10 cellular contexts compared by ENCODE assay signal in genomic region chrX:99301990-99302389, GRCh38.
DNase-seq lines count a peak whose midpoint lies in the region; ATAC-seq, FAIRE-seq and TF ChIP-seq lines count a peak whose summit lies in the region.
"Had no signal": no experiment of that assay in that cellular context is flagged by ENCODE, and none has a peak within 500 bp of the region (broad histone marks: within the 10 kb centered on the region; RNA-seq: fewer than 3 reads in every experiment).

No MANE protein-coding gene starts in this region.

- H2BK5ac ChIP-seq in H1 (ENCODE audit: low read depth, low read length): no peak overlapping the region

- TF ChIP-seq CTCF in H1 (IDR thresholded peaks at IDR 0.05; ENCODE audit: control extremely low read depth in 1 of 3, insufficient read depth in 1 of 3, low read depth in 1 of 3, low read length in 3 of 3): peak in 2 of 3 experiments; percentile 35 to 41; a peak in 3 of 4 replicates
- no peak for TF ChIP-seq CTCF in CD8-positive, alpha-beta T cell (IDR thresholded peaks at IDR 0.05)

- 14% methylated on average over 2 of the region's 2 CpGs; no CpG with 5 or more reads in 1 of the 2 experiments for WGBS in H1 (ENCODE audit: extremely low coverage in 1 of 2, insufficient coverage in 1 of 2, insufficient read length in 1 of 2, insufficient replicate concordance in 2 of 2, low coverage in 1 of 2, low lambda C conversion rate in 2 of 2, missing lambda C conversion rate in 1 of 2), 2 experiments

- FAIRE-seq in H1 (lab: Jason Lieb, UNC) (peak; percentile 60), urothelium cell line (lab: Jason Lieb, UNC) (no peak)

- DNase-seq in SHP77 (lab: John Stamatoyannopoulos, UW) (peak; percentile 10), SHP77 treated with DMSO at 0.1 percent for 48 hours (lab: John Stamatoyannopoulos, UW) (no peak), NCI-H524 (lab: John Stamatoyannopoulos, UW) (peak; percentile 53 to 78), H1 (ENCODE audit: low read depth in 1 of 2, low spot score in 2 of 2) (no peak), urothelium cell line (ENCODE audit: low spot score) (peak; percentile 8), NCI-H128 (lab: John Stamatoyannopoulos, UW; ENCODE audit: unreplicated experiment) (no peak)
- no peak for DNase-seq in activated CD4-positive, CD25-positive, alpha-beta regulatory T cell treated with anti-CD3 and anti-CD28 coated beads, Interleukin-2, amount 50 U/mL, for 72 hours
- DNase-seq in CD8-positive, alpha-beta T cell: no peak
- DNase-seq: effector CD4-positive, alpha-beta T cell had no signal

- H3K14ac ChIP-seq in H1 (ENCODE audit: insufficient read length): no peak overlapping the region

- POLR2A ChIA-PET in H1 (lab: Charles Lee; ENCODE audit: partially characterized antibody): no interaction called here
- POLR2A ChIA-PET in CD8-positive, alpha-beta T cell (lab: Charles Lee): no interaction called here

- TF ChIP-seq POLR2A in H1 (IDR thresholded peaks at IDR 0.05; ENCODE audit: control extremely low read depth in 1 of 2, low read depth in 2 of 2, low read length in 2 of 2): no peak

- H3K23me2 ChIP-seq in H1 (ENCODE audit: low read depth, low read length): no peaks in the 10 kb centered on the region

- H3K9me3 ChIP-seq in H1 (ENCODE audit: insufficient read depth in 2 of 2, low read depth in 1 of 2, low read length in 1 of 2): no peaks in the 10 kb centered on the region
- no peaks in the 10 kb centered on the region for H3K9me3 ChIP-seq in CD8-positive, alpha-beta T cell (ENCODE audit: low read length)

- peak; percentile 72 to 75 for TF ChIP-seq RAD21 in H1 (IDR thresholded peaks at IDR 0.05 in 1 of 2, conservative IDR thresholded peaks at IDR 0.05 in 1 of 2; ENCODE audit: low read depth in 2 of 2, low read length in 2 of 2)

- H3K4me3 ChIP-seq in H1 (ENCODE audit: extremely low read depth in 1 of 4, insufficient read depth in 2 of 4, low read depth in 3 of 4, low read length in 4 of 4): no peak overlapping the region
- H3K4me3 ChIP-seq in CD8-positive, alpha-beta T cell (ENCODE audit: low read depth, low read length): no peak overlapping the region
- H3K4me3 ChIP-seq: lung had no signal

- no peak overlapping the region for H2BK120ac ChIP-seq in H1 (replicated peaks; ENCODE audit: low read depth, low read length)

- H3K4me1 Mint-ChIP-seq in CD8-positive, alpha-beta T cell (ENCODE audit: low read depth): no peaks in the 10 kb centered on the region

- no peaks in the 10 kb centered on the region for H3K27me3 ChIP-seq in H1 (replicated peaks in 1 of 4; ENCODE audit: control insufficient read depth in 3 of 4, extremely low read depth in 1 of 4, insufficient read depth in 3 of 4, low read length in 3 of 4)
- no peaks in the 10 kb centered on the region for H3K27me3 ChIP-seq in CD8-positive, alpha-beta T cell (ENCODE audit: insufficient read depth, low read length)

- no peak overlapping the region for H3K27ac Mint-ChIP-seq in CD8-positive, alpha-beta T cell

- no peak overlapping the region for H3K4me2 ChIP-seq in H1 (ENCODE audit: insufficient read depth in 1 of 2, low read depth in 2 of 2, low read length in 2 of 2)

- no peak overlapping the region for H3K9ac ChIP-seq in H1 (replicated peaks in 1 of 4; ENCODE audit: extremely low read depth in 1 of 4, low read depth in 3 of 4, low read length in 3 of 4)

- no peak overlapping the region for H2AFZ ChIP-seq in H1 (ENCODE audit: low read length)

- no peak overlapping the region for H2AK5ac ChIP-seq in H1 (ENCODE audit: low read depth, low read length)

- no peak overlapping the region for H4K91ac ChIP-seq in H1 (replicated peaks; ENCODE audit: insufficient read length, low read length)

- H3K36me3 ChIP-seq in H1 (ENCODE audit: control insufficient read depth in 2 of 4, insufficient read depth in 4 of 4, low read length in 3 of 4): no peaks in the 10 kb centered on the region
- no peaks in the 10 kb centered on the region for H3K36me3 ChIP-seq in CD8-positive, alpha-beta T cell (ENCODE audit: insufficient read depth, low read length)

- H3K36me3 Mint-ChIP-seq in CD8-positive, alpha-beta T cell: no peaks in the 10 kb centered on the region

- no peak overlapping the region for H2BK15ac ChIP-seq in H1 (ENCODE audit: low read length)

- no peak overlapping the region for H4K8ac ChIP-seq in H1 (ENCODE audit: extremely low read depth, insufficient read depth, low read length)

- H3K27ac ChIP-seq in H1 (ENCODE audit: low read depth, low read length): no peak overlapping the region
- H3K27ac ChIP-seq in CD8-positive, alpha-beta T cell (ENCODE audit: low read depth, low read length): no peak overlapping the region

- H3K56ac ChIP-seq in H1 (replicated peaks; ENCODE audit: insufficient read length, low read depth, low read length): no peak overlapping the region

- no peak for ATAC-seq in CD8-positive, alpha-beta T cell

- H3K79me2 ChIP-seq in H1 (ENCODE audit: control insufficient read depth in 1 of 2, insufficient read depth in 2 of 2, low read length in 2 of 2): no peaks in the 10 kb centered on the region

- no peak for TF ChIP-seq EP300 in H1 (IDR thresholded peaks at IDR 0.05; ENCODE audit: borderline replicate concordance in 1 of 2, low read depth in 2 of 2, low read length in 2 of 2)

- H3K18ac ChIP-seq in H1 (ENCODE audit: extremely low read depth, low read length): no peak overlapping the region

- H3K4me3 Mint-ChIP-seq in CD8-positive, alpha-beta T cell: no peak overlapping the region

- H3K79me1 ChIP-seq in H1 (ENCODE audit: low read depth, low read length): no peaks in the 10 kb centered on the region

- no peaks in the 10 kb centered on the region for H3K9me3 Mint-ChIP-seq in CD8-positive, alpha-beta T cell

- no peaks in the 10 kb centered on the region for H4K20me1 ChIP-seq in H1 (replicated peaks in 1 of 2; ENCODE audit: control insufficient read depth in 1 of 2, insufficient read depth in 2 of 2, low read length in 2 of 2)

- CTCF ChIA-PET in H1 (lab: Charles Lee; ENCODE audit: partially characterized antibody): interaction anchor here (1.0 to 1.2 kb wide), 3 partner anchors 9 to 163 kb away, joined by 3 to 5 read pairs (median 4); no protein-coding TSS in a partner anchor
- CTCF ChIA-PET in CD8-positive, alpha-beta T cell (lab: Charles Lee): no interaction called here

- H2BK12ac ChIP-seq in H1 (ENCODE audit: low read depth, low read length): no peak overlapping the region

- no peaks in the 10 kb centered on the region for H3K27me3 Mint-ChIP-seq in CD8-positive, alpha-beta T cell (ENCODE audit: low read depth)

- intact Hi-C loops in CD8-positive, alpha-beta T cell (cut with DNase I, micrococcal nuclease): no loop called here

- H3K4me1 ChIP-seq in H1 (replicated peaks in 1 of 4; ENCODE audit: control insufficient read depth in 3 of 4, insufficient read depth in 4 of 4, low read length in 3 of 4): no peaks in the 10 kb centered on the region
- no peaks in the 10 kb centered on the region for H3K4me1 ChIP-seq in CD8-positive, alpha-beta T cell (ENCODE audit: insufficient read depth, low read length)

- H3K23ac ChIP-seq in H1 (ENCODE audit: insufficient read length): no peak overlapping the region

- no peak overlapping the region for H4K5ac ChIP-seq in H1 (ENCODE audit: insufficient read length, low read depth, low read length)

- no peak overlapping the region for H3K4ac ChIP-seq in H1 (replicated peaks; ENCODE audit: insufficient read length, low read depth, low read length)

- no peak overlapping the region for H2BK20ac ChIP-seq in H1 (ENCODE audit: low read length)

TF ChIP-seq in H1, 55 proteins besides CTCF, POLR2A, EP300 and RAD21:
- no peak for TF ChIP-seq SIX5 (IDR thresholded peaks at IDR 0.05; ENCODE audit: low read depth, low read length)
- TF ChIP-seq, protein P1, sequence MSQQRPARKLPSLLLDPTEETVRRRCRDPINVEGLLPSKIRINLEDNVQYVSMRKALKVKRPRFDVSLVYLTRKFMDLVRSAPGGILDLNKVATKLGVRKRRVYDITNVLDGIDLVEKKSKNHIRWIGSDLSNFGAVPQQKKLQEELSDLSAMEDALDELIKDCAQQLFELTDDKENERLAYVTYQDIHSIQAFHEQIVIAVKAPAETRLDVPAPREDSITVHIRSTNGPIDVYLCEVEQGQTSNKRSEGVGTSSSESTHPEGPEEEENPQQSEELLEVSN (IDR thresholded peaks at IDR 0.05): no peak
- no peak for TF ChIP-seq NANOG (IDR thresholded peaks at IDR 0.05; ENCODE audit: insufficient read depth, low read depth, low read length, poor library complexity, severe bottlenecking)

Comparison
In these comparisons a context has a peak if more than half of its experiments do, and no peak if none do; other contexts are left out.
1. DNase-seq: peak in SHP77 (2 of 2), NCI-H524 (2 of 2) and urothelium cell line (single experiment); none in SHP77 treated with DMSO at 0.1 percent for 48 hours (single experiment), H1 (0 of 2), NCI-H128 (single experiment), activated CD4-positive, CD25-positive, alpha-beta regulatory T cell treated with anti-CD3 and anti-CD28 coated beads, Interleukin-2, amount 50 U/mL, for 72 hours (single experiment) and CD8-positive, alpha-beta T cell (0 of 7).